Comparison of ENCODE assay signal across 9 cellular contexts in the genomic region with DNA sequence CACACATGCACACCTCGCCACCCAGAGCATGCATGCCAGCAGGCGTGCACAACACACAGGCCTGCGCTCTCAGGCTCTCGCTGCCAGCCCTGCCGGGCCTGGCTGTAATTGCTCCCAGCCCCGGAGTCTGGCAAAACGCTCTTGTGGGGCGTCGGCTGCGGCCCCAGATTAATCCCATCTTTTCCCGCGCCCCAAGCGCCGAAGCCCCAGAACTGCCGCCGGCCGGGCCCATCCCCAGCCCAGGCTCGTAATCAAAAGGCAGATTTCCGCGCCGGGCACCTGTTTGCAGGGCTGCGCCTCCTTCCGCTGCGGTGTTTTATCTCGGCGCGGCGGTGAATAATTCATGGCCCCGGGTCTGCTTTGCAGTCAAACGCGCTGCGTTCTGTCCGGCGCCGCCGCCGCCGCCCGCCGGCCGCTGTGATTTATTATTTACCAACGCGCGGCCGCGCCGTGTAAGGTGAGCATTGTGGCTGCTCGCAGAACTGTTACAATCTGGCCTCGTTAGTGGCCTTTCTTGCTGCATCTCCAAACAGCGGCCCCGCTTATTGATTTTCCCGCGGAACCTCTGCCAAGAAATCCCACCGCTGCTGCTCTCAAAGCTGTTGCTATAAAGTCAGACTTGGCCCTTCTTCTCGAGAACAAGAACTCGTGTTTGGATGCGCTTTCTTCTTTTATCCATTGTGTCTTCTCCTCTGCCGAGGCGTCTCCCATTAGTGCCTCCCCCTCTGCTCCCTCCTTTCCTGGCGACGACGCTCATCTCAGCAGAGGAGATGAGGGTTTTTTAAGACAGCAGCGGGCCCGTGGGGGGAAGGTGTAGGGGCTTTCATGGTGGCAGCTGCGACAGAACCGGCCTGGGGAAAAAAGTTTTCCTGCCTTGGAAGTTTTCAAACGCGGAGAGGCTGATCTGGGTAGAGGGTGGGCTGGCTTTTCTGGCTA.
DNase-seq lines count a peak whose midpoint lies in the region; ATAC-seq and TF ChIP-seq lines count a peak whose summit lies in the region.
"Had no signal": no experiment of that assay in that cellular context is flagged by ENCODE, and none has a peak within 500 bp of the region (broad histone marks: within the 10 kb centered on the region; RNA-seq: fewer than 3 reads in every experiment).

No MANE protein-coding gene starts in this region.

- H2BK120ac ChIP-seq in IMR-90 (ENCODE audit: low read depth, low read length) = no peak overlapping the region

- H3K79me1 ChIP-seq in IMR-90 (ENCODE audit: low read depth in 1 of 2, low read length in 2 of 2) = no peaks in the 10 kb centered on the region

- no peak overlapping the region for H4K8ac ChIP-seq in IMR-90 (ENCODE audit: low read depth in 2 of 2, low read length in 2 of 2)

- no peaks in the 10 kb centered on the region for H3K9me3 ChIP-seq in IMR-90 (ENCODE audit: control insufficient read depth, insufficient read depth, low read length)
- no peaks in the 10 kb centered on the region for H3K9me3 ChIP-seq in mesodermal cell (ENCODE audit: control insufficient read depth, low read length)

- H3K27ac ChIP-seq in IMR-90 (ENCODE audit: insufficient read depth, low read length) (no peak overlapping the region), coronary artery (no peak overlapping the region), mesodermal cell (ENCODE audit: low read depth, low read length, severe bottlenecking) (no peak overlapping the region)

- WGBS in IMR-90 (ENCODE audit: extremely low coverage in 2 of 2, insufficient read length in 1 of 2), 2 experiments = 1% methylated on average over 33 of the region's 68 CpGs; no CpG with 5 or more reads in 1 of the 2 experiments
- WGBS in mesodermal cell (ENCODE audit: insufficient coverage in 2 of 2), 2 experiments = 5 to 8% methylated on average over 59 to 61 of the region's 68 CpGs

- H3K27me3 ChIP-seq in IMR-90 (ENCODE audit: control insufficient read depth, insufficient read depth, low read length) = peaks cover 13% of the 10 kb centered on the region; the same call in 1 of the 2 replicates

- no peak overlapping the region for H3K18ac ChIP-seq in IMR-90 (ENCODE audit: low read depth, low read length)

- H3K23ac ChIP-seq in IMR-90 (ENCODE audit: low read depth, low read length) = no peak overlapping the region

- no TSS peak for BruUV-seq in IMR-90 (replicated peaks; lab: Mats Ljungman, UMichigan)

- H2AK9ac ChIP-seq in IMR-90 (replicated peaks; ENCODE audit: low read depth, low read length, poor library complexity) = peak overlapping the region; percentile 47

- no peak overlapping the region for H2AK5ac ChIP-seq in IMR-90 (ENCODE audit: low read depth, low read length)

- no peak for TF ChIP-seq RAD21 in IMR-90 (IDR thresholded peaks at IDR 0.05; ENCODE audit: low read length)

- no peak overlapping the region for H3K14ac ChIP-seq in IMR-90 (replicated peaks; ENCODE audit: low read depth, low read length)

- no peak overlapping the region for H2BK15ac ChIP-seq in IMR-90 (ENCODE audit: low read depth, low read length)

- intact Hi-C loops in IMR-90 (cut with micrococcal nuclease) = no loop called here

- CTCF ChIA-PET in IMR-90 (lab: Yijun Ruan, JAX) = no interaction called here

- no peak overlapping the region for H2BK20ac ChIP-seq in IMR-90 (ENCODE audit: low read depth, low read length)

- H2AFZ ChIP-seq in IMR-90 (replicated peaks; ENCODE audit: low read length, poor library complexity) = no peak overlapping the region

- peak overlapping the region; percentile 15; the same call in 1 of the 2 replicates for H3K4me3 ChIP-seq in AG10803 (ENCODE audit: low read length)
- no peak overlapping the region for H3K4me3 ChIP-seq in IMR-90 (ENCODE audit: insufficient read depth, low read depth, low read length)
- H3K4me3 ChIP-seq in coronary artery = peak overlapping the region; percentile 42
- H3K4me3 ChIP-seq in mesodermal cell (ENCODE audit: extremely low read depth, insufficient read depth, low read length, poor library complexity, severe bottlenecking) = peak overlapping the region; percentile 18

- POLR2A ChIA-PET in IMR-90 (lab: Charles Lee; ENCODE audit: unreplicated experiment) = no interaction called here

- in situ Hi-C loops in IMR-90 (cut with MboI; ENCODE audit: low sequenced_read_pairs) = no loop called here

- no peak overlapping the region for H4K5ac ChIP-seq in IMR-90 (ENCODE audit: low read depth, low read length)

- dilution Hi-C loops in IMR-90 (cut with HindIII; ENCODE audit: low sequenced_read_pairs, unreplicated experiment) = no loop called here

- no peak for DNase-seq in AG10803 (ENCODE audit: low read depth)
- no peak for DNase-seq in IMR-90
- DNase-seq in coronary artery (ENCODE audit: low spot score) = no peak
- DNase-seq in mucosa of gallbladder (ENCODE audit: low spot score) = no peak
- no peak for DNase-seq in HuH-7.5 (ENCODE audit: low spot score)
- DNase-seq in NCI-H187 (lab: John Stamatoyannopoulos, UW) = no peak
- DNase-seq: SHP77 had no signal

- TF ChIP-seq CTCF in AG10803 (conservative IDR thresholded peaks at IDR 0.05; ENCODE audit: low read length) = no peak
- no peak for TF ChIP-seq CTCF in IMR-90 (conservative IDR thresholded peaks at IDR 0.05; ENCODE audit: low read depth, low read length)
- no peak for TF ChIP-seq CTCF in coronary artery (IDR thresholded peaks at IDR 0.05)

- H3K4me1 ChIP-seq in IMR-90 (ENCODE audit: control insufficient read depth, insufficient read depth, low read length) (no peaks in the 10 kb centered on the region), mesodermal cell (ENCODE audit: control insufficient read depth, insufficient read depth, low read length, poor library complexity, severe bottlenecking) (no peaks in the 10 kb centered on the region)

- H3K9me1 ChIP-seq in IMR-90 (ENCODE audit: insufficient read depth, low read length) = no peaks in the 10 kb centered on the region

- ATAC-seq in IMR-90 (ENCODE audit: low read depth) (no peak), HG03469 (IDR thresholded peaks at IDR 0.05; ENCODE audit: unreplicated experiment) (no peak)

- H3K4ac ChIP-seq in IMR-90 (ENCODE audit: low read depth, low read length) = no peak overlapping the region

- no peak for TF ChIP-seq POLR2A in IMR-90 (IDR thresholded peaks at IDR 0.05; ENCODE audit: low read depth, low read length)

- no peaks in the 10 kb centered on the region for H4K20me1 ChIP-seq in IMR-90 (ENCODE audit: insufficient read depth, low read length)

- no peak overlapping the region for H2BK5ac ChIP-seq in IMR-90 (ENCODE audit: low read depth, low read length, poor library complexity, severe bottlenecking)

- H3K9ac ChIP-seq in IMR-90 (ENCODE audit: low read depth, low read length) = no peak overlapping the region

- no peak overlapping the region for H4K91ac ChIP-seq in IMR-90 (ENCODE audit: insufficient read depth, low read depth, low read length)

- H3K36me3 ChIP-seq in IMR-90 (ENCODE audit: control insufficient read depth, insufficient read depth, low read length) (no peaks in the 10 kb centered on the region), mesodermal cell (ENCODE audit: control insufficient read depth, insufficient read depth, low read length) (no peaks in the 10 kb centered on the region)

- H3K56ac ChIP-seq in IMR-90 (ENCODE audit: extremely low read depth, insufficient read depth, low read length) = no peak overlapping the region

- no peak overlapping the region for H3K4me2 ChIP-seq in IMR-90 (ENCODE audit: low read depth, low read length)

TF ChIP-seq in IMR-90, 13 proteins besides CTCF, POLR2A, EP300 and RAD21:
- no peak for TF ChIP-seq MAZ (IDR thresholded peaks at IDR 0.05; ENCODE audit: borderline replicate concordance, low read depth, low read length)
- no peak for TF ChIP-seq SMC3 (IDR thresholded peaks at IDR 0.05; ENCODE audit: low read depth, low read length)
